In genomic region chrX:134711135-134711941, GRCh38 we compare ENCODE assay signal across 20 cellular contexts. TPM values are rescaled to one million over a fixed set of nuclear protein-coding genes. Genes with fewer than 3 reads are reported as not detected.
"Had no signal": no experiment of that assay in that cellular context is flagged by ENCODE, and none has a peak within 500 bp of the region (broad histone marks: within the 10 kb centered on the region; RNA-seq: fewer than 3 reads in every experiment).

No MANE protein-coding gene starts in this region.

- H3K36me3 ChIP-seq: esophagus squamous epithelium, gastrocnemius medialis, heart right ventricle, left lung, neural progenitor cell, upper lobe of right lung had no signal

- H3K4me1 ChIP-seq: esophagus squamous epithelium, gastrocnemius medialis, left lung, neural progenitor cell, parathyroid adenoma, testis, upper lobe of right lung had no signal

- H3K27me3 ChIP-seq: esophagus squamous epithelium, gastrocnemius medialis, left lung, neural progenitor cell, testis, upper lobe of right lung had no signal

- H3K4me3 ChIP-seq: esophagus squamous epithelium, gastrocnemius medialis, heart right ventricle, left lung, neural progenitor cell, testis, upper lobe of right lung had no signal

- H3K79me2 ChIP-seq: parathyroid adenoma had no signal

- H3K9ac ChIP-seq: neural progenitor cell, parathyroid adenoma had no signal

- H3K4me2 ChIP-seq: neural progenitor cell had no signal

- H3K27ac ChIP-seq: esophagus squamous epithelium, gastrocnemius medialis, heart right ventricle, left lung, neural progenitor cell, parathyroid adenoma, testis, upper lobe of right lung had no signal

- H2AFZ ChIP-seq: neural progenitor cell, parathyroid adenoma had no signal

- ATAC-seq: activated CD8-positive, alpha-beta memory T cell treated with anti-CD3 and anti-CD28 coated beads, Interleukin-2, amount 10 ng/mL, durations not matched to agents 7 days and 5 days; gastrocnemius medialis; heart right ventricle; left lung; upper lobe of right lung had no signal

- H3K9me3 ChIP-seq: esophagus squamous epithelium, gastrocnemius medialis, heart right ventricle, left lung, testis, upper lobe of right lung had no signal

- DNase-seq: activated CD4-positive, alpha-beta T cell treated with anti-CD3 and anti-CD28 coated beads, Interleukin-2, amount 50 U/mL, for 48 hours; activated CD8-positive, alpha-beta memory T cell treated with anti-CD3 and anti-CD28 coated beads, Interleukin-2, amount 10 ng/mL, durations not matched to agents 7 days and 5 days; activated effector memory CD4-positive, alpha-beta T cell treated with anti-CD3 and anti-CD28 coated beads, Interleukin-2, amount 50 U/mL, for 16 hours; activated T-cell treated with anti-CD3 and anti-CD28 coated beads, Interleukin-2, amount 50 U/mL, for 24 hours; amygdala; esophagus squamous epithelium; gastrocnemius medialis; heart right ventricle; islet precursor cell; left lung; stimulated activated CD4-positive, alpha-beta T cell treated with anti-CD3 and anti-CD28 coated beads, Interleukin-15, amount 100 ng/mL, for 24 hours; stimulated activated CD4-positive, alpha-beta T cell treated with anti-CD3 and anti-CD28 coated beads, Interleukin-4, amount 100 ng/mL, for 24 hours; testis; upper lobe of right lung had no signal

RNA-seq across cellular contexts. Expression of gene PLAC1, which starts 53.1 kb away (rescaled TPM):
- total RNA-seq: activated CD8-positive, alpha-beta memory T cell treated with anti-CD3 and anti-CD28 coated beads, Interleukin-2, amount 10 ng/mL, durations not matched to agents 7 days and 5 days; activated naive CD4-positive, alpha-beta T cell treated with anti-CD3 and anti-CD28 coated beads, Interleukin-2, amount 50 U/mL, for 72 hours; chondrocyte; dermis microvascular lymphatic vessel endothelial cell; gastrocnemius medialis; heart right ventricle; left lung; renal cortical epithelial cell; upper lobe of right lung had no signal
